Comparison of ENCODE assay signal across 8 cellular contexts in the genomic region with DNA sequence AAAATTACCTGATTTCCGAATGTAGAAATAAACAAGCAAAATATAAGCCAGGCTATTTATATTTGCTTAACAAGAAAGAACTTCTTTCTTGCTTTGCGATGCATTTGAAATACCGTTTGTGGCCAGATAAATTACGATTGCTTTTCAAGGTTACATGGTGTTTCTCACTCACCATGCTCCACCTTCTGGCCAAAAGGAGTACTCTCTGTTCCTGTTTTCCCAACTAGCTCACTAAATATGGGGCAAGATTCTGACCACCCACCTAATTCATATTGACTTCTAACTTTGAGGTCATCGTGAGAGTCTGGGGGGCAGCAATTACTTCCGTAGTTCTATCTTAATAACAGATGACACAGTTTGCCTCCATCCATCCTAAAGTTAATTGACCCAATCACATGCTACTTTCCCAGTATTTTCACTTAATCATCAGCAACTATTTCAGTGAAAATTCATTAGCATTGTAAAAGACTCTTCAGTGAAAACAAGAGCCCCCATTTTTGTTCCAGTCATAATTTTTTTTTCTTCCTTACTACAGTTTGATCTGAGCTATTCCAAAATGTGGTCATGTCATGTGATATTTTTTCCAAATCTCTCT. TPM values are rescaled to one million over a fixed set of nuclear protein-coding genes. Genes with fewer than 3 reads are reported as not detected.
A peak's percentile ranks its signal among the peaks of the same experiment; 100 is the strongest.
DNase-seq lines count a peak whose midpoint lies in the region; ATAC-seq and TF ChIP-seq lines count a peak whose summit lies in the region.

No MANE protein-coding gene starts in this region.

- BruUV-seq in A673 (replicated peaks; lab: Mats Ljungman, UMichigan), result no TSS peak

- H3K9me3 ChIP-seq in A673 (ENCODE audit: low read depth, low read length, poor library complexity, severe bottlenecking), result no peaks in the 10 kb centered on the region

- H3K27me3 Mint-ChIP-seq in brain, result no peaks in the 10 kb centered on the region

- peak; percentile 87 for TF ChIP-seq CTCF in A673 (conservative IDR thresholded peaks at IDR 0.05; ENCODE audit: low read depth, low read length)
- peak; percentile 72 for TF ChIP-seq CTCF in GM06990 (IDR thresholded peaks at IDR 0.05; ENCODE audit: insufficient read depth, low read length, poor library complexity, severe bottlenecking)
- peak; percentile 82 to 85 for TF ChIP-seq CTCF in brain (conservative IDR thresholded peaks at IDR 0.05)

- no peaks in the 10 kb centered on the region for H3K9me3 Mint-ChIP-seq in brain
- no peaks in the 10 kb centered on the region for H3K9me3 Mint-ChIP-seq in stimulated activated effector memory CD8-positive, alpha-beta T cell treated with anti-CD3 and anti-CD28 coated beads, Interleukin-12 subunit alpha, Interleukin-12 subunit beta, amount 100 ng/mL, for 72 hours

- H3K4me1 Mint-ChIP-seq in brain, result peaks cover 20% of the 10 kb centered on the region
- H3K4me1 Mint-ChIP-seq in stimulated activated effector memory CD8-positive, alpha-beta T cell treated with anti-CD3 and anti-CD28 coated beads, Interleukin-12 subunit alpha, Interleukin-12 subunit beta, amount 100 ng/mL, for 72 hours, result no peaks in the 10 kb centered on the region

- H3K4me3 ChIP-seq in A673 (ENCODE audit: low read depth, low read length, poor library complexity, severe bottlenecking), result no peak overlapping the region
- H3K4me3 ChIP-seq in GM06990 (replicated peaks; ENCODE audit: low read depth, low read length), result no peak overlapping the region

- CTCF ChIA-PET in A673 (lab: Charles Lee), result interaction anchor here (0.6 to 2.8 kb wide), 7 partner anchors 10 to 111 kb away, joined by 3 to 25 read pairs (median 3); no protein-coding TSS in a partner anchor

- intact Hi-C loops in A673 (cut with micrococcal nuclease; ENCODE audit: unreplicated experiment), result loop anchor here (1.0 to 5.0 kb wide), 4 partner anchors 56 to 306 kb away; a partner anchor contains a TSS

- H3K27ac Mint-ChIP-seq in brain, result no peak overlapping the region
- no peak overlapping the region for H3K27ac Mint-ChIP-seq in stimulated activated effector memory CD8-positive, alpha-beta T cell treated with anti-CD3 and anti-CD28 coated beads, Interleukin-12 subunit alpha, Interleukin-12 subunit beta, amount 100 ng/mL, for 72 hours

- no peaks in the 10 kb centered on the region for H3K36me3 Mint-ChIP-seq in brain
- H3K36me3 Mint-ChIP-seq in stimulated activated effector memory CD8-positive, alpha-beta T cell treated with anti-CD3 and anti-CD28 coated beads, Interleukin-12 subunit alpha, Interleukin-12 subunit beta, amount 100 ng/mL, for 72 hours, result no peaks in the 10 kb centered on the region

- no peaks in the 10 kb centered on the region for H3K4me1 ChIP-seq in A673 (ENCODE audit: insufficient read depth, low read length, poor library complexity, severe bottlenecking)

- POLR2A ChIA-PET in A673 (lab: Charles Lee; ENCODE audit: low non-redundant PET), result no interaction called here

- H3K27me3 ChIP-seq in A673 (replicated peaks; ENCODE audit: insufficient read depth, low read depth, low read length, poor library complexity) (no peaks in the 10 kb centered on the region), GM06990 (replicated peaks; ENCODE audit: control insufficient read depth, insufficient read depth, low read length) (no peaks in the 10 kb centered on the region)

- H3K36me3 ChIP-seq in A673 (ENCODE audit: insufficient read depth, low read length, poor library complexity, severe bottlenecking) (no peaks in the 10 kb centered on the region), GM06990 (ENCODE audit: control insufficient read depth, insufficient read depth, low read length) (no peaks in the 10 kb centered on the region)

- H3K4me3 Mint-ChIP-seq in brain, result no peak overlapping the region
- no peak overlapping the region for H3K4me3 Mint-ChIP-seq in stimulated activated effector memory CD8-positive, alpha-beta T cell treated with anti-CD3 and anti-CD28 coated beads, Interleukin-12 subunit alpha, Interleukin-12 subunit beta, amount 100 ng/mL, for 72 hours

- peak; percentile 40 for ATAC-seq in stimulated activated effector memory CD8-positive, alpha-beta T cell treated with anti-CD3 and anti-CD28 coated beads, Interleukin-12 subunit alpha, Interleukin-12 subunit beta, amount 100 ng/mL, for 72 hours

- DNase-seq in A673 (ENCODE audit: low spot score), result peak; percentile 75
- DNase-seq in GM06990 (ENCODE audit: extremely low read depth, insufficient read length), result no peak
- peak in 48 of 76 experiments; percentile 3 to 73 (median 35) for DNase-seq in HUDEP-2 (lab: John Stamatoyannopoulos, UW; ENCODE audit: unreplicated experiment in 76 of 76)
- peak; percentile 33 for DNase-seq in NCI-H82 treated with DMSO at 0.1 percent for 48 hours (lab: John Stamatoyannopoulos, UW; ENCODE audit: unreplicated experiment)
- DNase-seq in iPS-NIHi7 (ENCODE audit: extremely low spot score), result peak; percentile 53
- DNase-seq in stimulated activated effector memory CD8-positive, alpha-beta T cell treated with anti-CD3 and anti-CD28 coated beads, Interleukin-12 subunit alpha, Interleukin-12 subunit beta, amount 100 ng/mL, for 72 hours (ENCODE audit: low spot score in 2 of 2), result no peak
- DNase-seq in GM19240 (ENCODE audit: insufficient read length, low spot score), result no peak

- no peak overlapping the region for H3K27ac ChIP-seq in A673 (ENCODE audit: low read depth, low read length, poor library complexity, severe bottlenecking)

RNA-seq across cellular contexts. Expression of a gene that starts 25.9 kb away (rescaled TPM):
- 13.9 and 14.6 TPM in 2 replicates for total RNA-seq in A673 (2021)
- 0.76 TPM for polyA plus RNA-seq in brain (ENCODE audit: insufficient read depth, low read depth, low replicate concordance)

Comparison
In these comparisons a context has a peak if more than half of its experiments do, and no peak if none do; other contexts are left out.
1. DNase-seq: peak in A673 (single experiment), HUDEP-2 (48 of 76), NCI-H82 treated with DMSO at 0.1 percent for 48 hours (single experiment) and iPS-NIHi7 (single experiment); none in GM06990 (single experiment), stimulated activated effector memory CD8-positive, alpha-beta T cell treated with anti-CD3 and anti-CD28 coated beads, Interleukin-12 subunit alpha, Interleukin-12 subunit beta, amount 100 ng/mL, for 72 hours (0 of 2) and GM19240 (single experiment).
2. Peak in every context shown above with its lines, with median percentiles within 50 percentile points of each other: CTCF ChIP-seq.